ENCODE assay signal across 1 cellular context in the genomic region with DNA sequence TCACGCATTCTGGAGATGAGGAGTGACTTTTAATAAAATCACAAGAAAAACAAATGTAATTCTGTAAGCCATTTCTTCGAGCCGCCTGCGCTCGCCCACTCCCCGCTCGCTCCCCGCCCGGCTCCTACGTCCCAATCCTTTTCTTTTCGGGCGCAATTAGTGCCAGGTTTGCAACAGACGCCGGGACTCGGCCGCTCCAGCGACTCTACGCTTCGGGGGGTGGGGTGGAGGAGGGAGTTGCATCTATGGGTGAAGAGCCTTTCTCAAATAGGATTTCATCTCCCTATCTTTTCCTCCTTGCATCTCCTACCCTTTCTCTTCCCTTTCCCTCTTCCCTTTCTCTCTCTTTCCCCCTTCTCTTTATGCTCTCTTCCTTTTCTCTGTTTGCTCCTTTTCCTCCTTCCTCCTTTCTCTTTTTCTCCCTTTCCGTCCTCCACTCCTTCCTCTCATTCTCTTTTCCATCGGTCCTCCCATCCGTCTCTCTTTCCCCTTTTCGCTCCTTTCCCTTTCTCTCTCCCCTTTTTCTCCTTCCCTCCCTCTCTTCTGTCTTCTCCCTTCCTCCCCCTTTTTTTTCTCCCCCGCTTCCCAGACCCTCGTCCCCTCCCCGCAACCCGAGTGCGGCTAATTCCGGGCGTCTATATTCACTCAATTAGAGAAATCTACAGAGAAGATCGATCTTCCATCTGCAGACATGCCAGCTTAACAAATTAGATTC.
TF ChIP-seq lines count a peak whose summit lies in the region.

No MANE protein-coding gene starts in this region.

TF ChIP-seq in K562, 482 proteins besides CTCF, POLR2A, EP300 and RAD21 (continued from another document):
- TF ChIP-seq, protein P1, sequence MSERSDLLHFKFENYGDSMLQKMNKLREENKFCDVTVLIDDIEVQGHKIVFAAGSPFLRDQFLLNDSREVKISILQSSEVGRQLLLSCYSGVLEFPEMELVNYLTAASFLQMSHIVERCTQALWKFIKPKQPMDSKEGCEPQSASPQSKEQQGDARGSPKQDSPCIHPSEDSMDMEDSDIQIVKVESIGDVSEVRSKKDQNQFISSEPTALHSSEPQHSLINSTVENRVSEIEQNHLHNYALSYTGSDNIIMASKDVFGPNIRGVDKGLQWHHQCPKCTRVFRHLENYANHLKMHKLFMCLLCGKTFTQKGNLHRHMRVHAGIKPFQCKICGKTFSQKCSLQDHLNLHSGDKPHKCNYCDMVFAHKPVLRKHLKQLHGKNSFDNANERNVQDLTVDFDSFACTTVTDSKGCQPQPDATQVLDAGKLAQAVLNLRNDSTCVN (CRISPR knock-in tag; IDR thresholded peaks at IDR 0.05), result peak; percentile 39; the same call in 1 of the 2 replicates
- TF ChIP-seq DMBX1 (CRISPR knock-in tag; IDR thresholded peaks at IDR 0.05; ENCODE audit: borderline replicate concordance) (no peak), XRCC3 (IDR thresholded peaks at IDR 0.05) (no peak), ATF1 (CRISPR knock-in tag; IDR thresholded peaks at IDR 0.05) (no peak), ATF1 (tag; IDR thresholded peaks at IDR 0.05) (no peak), HCFC1 (IDR thresholded peaks at IDR 0.05; ENCODE audit: low read depth, low read length) (no peak)
- TF ChIP-seq, protein P2, sequence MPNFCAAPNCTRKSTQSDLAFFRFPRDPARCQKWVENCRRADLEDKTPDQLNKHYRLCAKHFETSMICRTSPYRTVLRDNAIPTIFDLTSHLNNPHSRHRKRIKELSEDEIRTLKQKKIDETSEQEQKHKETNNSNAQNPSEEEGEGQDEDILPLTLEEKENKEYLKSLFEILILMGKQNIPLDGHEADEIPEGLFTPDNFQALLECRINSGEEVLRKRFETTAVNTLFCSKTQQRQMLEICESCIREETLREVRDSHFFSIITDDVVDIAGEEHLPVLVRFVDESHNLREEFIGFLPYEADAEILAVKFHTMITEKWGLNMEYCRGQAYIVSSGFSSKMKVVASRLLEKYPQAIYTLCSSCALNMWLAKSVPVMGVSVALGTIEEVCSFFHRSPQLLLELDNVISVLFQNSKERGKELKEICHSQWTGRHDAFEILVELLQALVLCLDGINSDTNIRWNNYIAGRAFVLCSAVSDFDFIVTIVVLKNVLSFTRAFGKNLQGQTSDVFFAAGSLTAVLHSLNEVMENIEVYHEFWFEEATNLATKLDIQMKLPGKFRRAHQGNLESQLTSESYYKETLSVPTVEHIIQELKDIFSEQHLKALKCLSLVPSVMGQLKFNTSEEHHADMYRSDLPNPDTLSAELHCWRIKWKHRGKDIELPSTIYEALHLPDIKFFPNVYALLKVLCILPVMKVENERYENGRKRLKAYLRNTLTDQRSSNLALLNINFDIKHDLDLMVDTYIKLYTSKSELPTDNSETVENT (CRISPR knock-in tag; IDR thresholded peaks at IDR 0.05), result no peak
- TF ChIP-seq, protein P3, sequence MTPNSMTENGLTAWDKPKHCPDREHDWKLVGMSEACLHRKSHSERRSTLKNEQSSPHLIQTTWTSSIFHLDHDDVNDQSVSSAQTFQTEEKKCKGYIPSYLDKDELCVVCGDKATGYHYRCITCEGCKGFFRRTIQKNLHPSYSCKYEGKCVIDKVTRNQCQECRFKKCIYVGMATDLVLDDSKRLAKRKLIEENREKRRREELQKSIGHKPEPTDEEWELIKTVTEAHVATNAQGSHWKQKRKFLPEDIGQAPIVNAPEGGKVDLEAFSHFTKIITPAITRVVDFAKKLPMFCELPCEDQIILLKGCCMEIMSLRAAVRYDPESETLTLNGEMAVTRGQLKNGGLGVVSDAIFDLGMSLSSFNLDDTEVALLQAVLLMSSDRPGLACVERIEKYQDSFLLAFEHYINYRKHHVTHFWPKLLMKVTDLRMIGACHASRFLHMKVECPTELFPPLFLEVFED (CRISPR knock-in tag; conservative IDR thresholded peaks at IDR 0.05), result 0 out of 2 replicates have a peak, but pooled peaks have one; percentile 44
- TF ChIP-seq, protein P4, sequence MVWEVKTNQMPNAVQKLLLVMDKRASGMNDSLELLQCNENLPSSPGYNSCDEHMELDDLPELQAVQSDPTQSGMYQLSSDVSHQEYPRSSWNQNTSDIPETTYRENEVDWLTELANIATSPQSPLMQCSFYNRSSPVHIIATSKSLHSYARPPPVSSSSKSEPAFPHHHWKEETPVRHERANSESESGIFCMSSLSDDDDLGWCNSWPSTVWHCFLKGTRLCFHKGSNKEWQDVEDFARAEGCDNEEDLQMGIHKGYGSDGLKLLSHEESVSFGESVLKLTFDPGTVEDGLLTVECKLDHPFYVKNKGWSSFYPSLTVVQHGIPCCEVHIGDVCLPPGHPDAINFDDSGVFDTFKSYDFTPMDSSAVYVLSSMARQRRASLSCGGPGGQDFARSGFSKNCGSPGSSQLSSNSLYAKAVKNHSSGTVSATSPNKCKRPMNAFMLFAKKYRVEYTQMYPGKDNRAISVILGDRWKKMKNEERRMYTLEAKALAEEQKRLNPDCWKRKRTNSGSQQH (CRISPR knock-in tag; IDR thresholded peaks at IDR 0.05), result peak; percentile 53; the same call in 1 of the 2 replicates
- TF ChIP-seq, protein P5, sequence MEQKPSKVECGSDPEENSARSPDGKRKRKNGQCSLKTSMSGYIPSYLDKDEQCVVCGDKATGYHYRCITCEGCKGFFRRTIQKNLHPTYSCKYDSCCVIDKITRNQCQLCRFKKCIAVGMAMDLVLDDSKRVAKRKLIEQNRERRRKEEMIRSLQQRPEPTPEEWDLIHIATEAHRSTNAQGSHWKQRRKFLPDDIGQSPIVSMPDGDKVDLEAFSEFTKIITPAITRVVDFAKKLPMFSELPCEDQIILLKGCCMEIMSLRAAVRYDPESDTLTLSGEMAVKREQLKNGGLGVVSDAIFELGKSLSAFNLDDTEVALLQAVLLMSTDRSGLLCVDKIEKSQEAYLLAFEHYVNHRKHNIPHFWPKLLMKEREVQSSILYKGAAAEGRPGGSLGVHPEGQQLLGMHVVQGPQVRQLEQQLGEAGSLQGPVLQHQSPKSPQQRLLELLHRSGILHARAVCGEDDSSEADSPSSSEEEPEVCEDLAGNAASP (IDR thresholded peaks at IDR 0.05), result no peak
- TF ChIP-seq, protein P6, sequence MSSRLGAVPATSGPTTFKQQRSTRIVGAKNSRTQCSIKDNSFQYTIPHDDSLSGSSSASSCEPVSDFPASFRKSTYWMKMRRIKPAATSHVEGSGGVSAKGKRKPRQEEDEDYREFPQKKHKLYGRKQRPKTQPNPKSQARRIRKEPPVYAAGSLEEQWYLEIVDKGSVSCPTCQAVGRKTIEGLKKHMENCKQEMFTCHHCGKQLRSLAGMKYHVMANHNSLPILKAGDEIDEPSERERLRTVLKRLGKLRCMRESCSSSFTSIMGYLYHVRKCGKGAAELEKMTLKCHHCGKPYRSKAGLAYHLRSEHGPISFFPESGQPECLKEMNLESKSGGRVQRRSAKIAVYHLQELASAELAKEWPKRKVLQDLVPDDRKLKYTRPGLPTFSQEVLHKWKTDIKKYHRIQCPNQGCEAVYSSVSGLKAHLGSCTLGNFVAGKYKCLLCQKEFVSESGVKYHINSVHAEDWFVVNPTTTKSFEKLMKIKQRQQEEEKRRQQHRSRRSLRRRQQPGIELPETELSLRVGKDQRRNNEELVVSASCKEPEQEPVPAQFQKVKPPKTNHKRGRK (tag; IDR thresholded peaks at IDR 0.05), result peak; percentile 99
